ENCODE assay signal across 9 cellular contexts in the genomic region with DNA sequence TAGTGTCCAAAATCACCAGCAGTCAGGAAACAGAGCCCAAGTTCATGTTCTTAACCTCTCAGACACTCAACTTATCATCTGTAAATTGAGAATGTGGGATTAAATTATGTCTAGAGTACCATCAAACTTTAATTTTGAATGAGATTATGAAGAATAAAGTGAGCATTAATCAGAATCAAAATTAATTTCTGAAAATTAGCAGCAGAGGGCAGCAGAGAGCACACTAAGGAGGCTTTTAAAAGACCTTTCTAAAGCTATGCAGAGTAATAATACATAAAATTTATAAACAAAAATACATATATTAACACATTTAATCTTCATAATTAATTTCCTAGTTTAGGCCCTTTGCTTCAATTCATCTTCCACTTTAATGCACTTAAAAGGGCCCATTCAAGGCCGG. TPM values are rescaled to one million over a fixed set of nuclear protein-coding genes. Genes with fewer than 3 reads are reported as not detected.
A peak's percentile ranks its signal among the peaks of the same experiment; 100 is the strongest.
DNase-seq lines count a peak whose midpoint lies in the region; ATAC-seq and TF ChIP-seq lines count a peak whose summit lies in the region.
"Had no signal": no experiment of that assay in that cellular context is flagged by ENCODE, and none has a peak within 500 bp of the region (broad histone marks: within the 10 kb centered on the region; RNA-seq: fewer than 3 reads in every experiment).

No MANE protein-coding gene starts in this region.

- H3K4me1 ChIP-seq in DOHH2 (ENCODE audit: control insufficient read depth, low read length), result peaks cover 52% of the 10 kb centered on the region
- H3K4me1 ChIP-seq in MM.1S (ENCODE audit: low read length), result peaks cover 15% of the 10 kb centered on the region
- no peaks in the 10 kb centered on the region for H3K4me1 ChIP-seq in osteoblast (ENCODE audit: insufficient read depth, low read length)

- no peak overlapping the region for H3K4me3 Mint-ChIP-seq in activated T-cell treated with anti-CD3 and anti-CD28 coated beads, Interleukin-2, amount 50 U/mL, for 24 hours

- TF ChIP-seq CTCF in DOHH2 (IDR thresholded peaks at IDR 0.05; ENCODE audit: low read depth, low read length, poor library complexity, severe bottlenecking) (peak; percentile 45), MM.1S (IDR thresholded peaks at IDR 0.05; ENCODE audit: low read length) (peak; percentile 25; the same call in 1 of the 2 replicates), osteoblast (IDR thresholded peaks at IDR 0.05; ENCODE audit: extremely low read depth, low read depth, low read length) (peak; percentile 53)

- DNase-seq in MM.1S, result no peak
- peak; percentile 22 for DNase-seq in dedifferentiated amniotic fluid mesenchymal stem cell (ENCODE audit: extremely low spot score)
- no peak for DNase-seq in osteoblast (ENCODE audit: insufficient read length, low spot score, missing footprints)
- DNase-seq in activated effector memory CD4-positive, alpha-beta T cell treated with Interleukin-2 at 50 U/mL for 16 hours, result no peak
- no peak for DNase-seq in activated T-cell treated with anti-CD3 and anti-CD28 coated beads, Interleukin-2, amount 50 U/mL, for 24 hours
- no peak for DNase-seq in posterior vena cava (ENCODE audit: low spot score)
- DNase-seq: islet precursor cell had no signal

- H3F3A ChIP-seq in DOHH2 (ENCODE audit: control insufficient read depth, insufficient read depth) (no peaks in the 10 kb centered on the region), MM.1S (ENCODE audit: insufficient read depth, low read length) (no peaks in the 10 kb centered on the region)

- H3K4me2 ChIP-seq in DOHH2 (ENCODE audit: low read length) (peak overlapping the region; percentile 24), MM.1S (ENCODE audit: low read depth, low read length) (no peak overlapping the region), osteoblast (ENCODE audit: insufficient read depth, low read length) (no peak overlapping the region)

- H2AFZ ChIP-seq in MM.1S (ENCODE audit: low read length), result no peak overlapping the region
- H2AFZ ChIP-seq in osteoblast (ENCODE audit: low read length), result no peak overlapping the region

- H3K36me3 Mint-ChIP-seq in activated T-cell treated with anti-CD3 and anti-CD28 coated beads, Interleukin-2, amount 50 U/mL, for 24 hours (ENCODE audit: low read depth), result no peaks in the 10 kb centered on the region

- no peak overlapping the region for H3K27ac Mint-ChIP-seq in activated T-cell treated with anti-CD3 and anti-CD28 coated beads, Interleukin-2, amount 50 U/mL, for 24 hours

- H3K4me3 ChIP-seq in DOHH2 (ENCODE audit: low read length) (no peak overlapping the region), MM.1S (ENCODE audit: low read length) (no peak overlapping the region), osteoblast (ENCODE audit: insufficient read depth, low read length) (no peak overlapping the region)

- H3K9me3 Mint-ChIP-seq in activated T-cell treated with anti-CD3 and anti-CD28 coated beads, Interleukin-2, amount 50 U/mL, for 24 hours, result no peaks in the 10 kb centered on the region

- ATAC-seq in GM19467 (IDR thresholded peaks at IDR 0.05; ENCODE audit: unreplicated experiment), result no peak

- H3K9me2 ChIP-seq in DOHH2 (replicated peaks; ENCODE audit: control insufficient read depth, low read length) (no peaks in the 10 kb centered on the region), MM.1S (replicated peaks; ENCODE audit: insufficient read depth, low read length) (no peaks in the 10 kb centered on the region)

- no peak overlapping the region for H3K27ac ChIP-seq in DOHH2 (ENCODE audit: low read depth, low read length)
- no peak overlapping the region for H3K27ac ChIP-seq in MM.1S (ENCODE audit: low read length)
- no peak overlapping the region for H3K27ac ChIP-seq in osteoblast (ENCODE audit: low read depth, low read length)

- intact Hi-C loops in posterior vena cava (cut with DNase I), result loop anchor here in 1 of 2 donors (5.0 kb wide), 1 partner anchor 142 kb away; no protein-coding TSS in a partner anchor

- H3K79me2 ChIP-seq in DOHH2 (ENCODE audit: control insufficient read depth, low read length) (peaks cover 94% of the 10 kb centered on the region), MM.1S (ENCODE audit: low read length) (peaks cover 88% of the 10 kb centered on the region), osteoblast (ENCODE audit: insufficient read depth, low read length) (no peaks in the 10 kb centered on the region)

- H3K9ac ChIP-seq in MM.1S (ENCODE audit: low read length), result no peak overlapping the region

- H3K4me1 Mint-ChIP-seq in activated T-cell treated with anti-CD3 and anti-CD28 coated beads, Interleukin-2, amount 50 U/mL, for 24 hours (ENCODE audit: low read depth), result peaks cover 17% of the 10 kb centered on the region

- H3K36me3 ChIP-seq in DOHH2 (ENCODE audit: control insufficient read depth, low read length) (peaks cover 47% of the 10 kb centered on the region), MM.1S (replicated peaks; ENCODE audit: insufficient read depth, low read length) (no peaks in the 10 kb centered on the region), osteoblast (ENCODE audit: insufficient read depth, low read length) (no peaks in the 10 kb centered on the region)

- no peaks in the 10 kb centered on the region for H3K27me3 ChIP-seq in DOHH2 (ENCODE audit: control insufficient read depth, low read length)
- H3K27me3 ChIP-seq in MM.1S (replicated peaks; ENCODE audit: insufficient read depth, low read length), result no peaks in the 10 kb centered on the region
- no peaks in the 10 kb centered on the region for H3K27me3 ChIP-seq in osteoblast (ENCODE audit: insufficient read depth, low read length)

- no peaks in the 10 kb centered on the region for H4K20me1 ChIP-seq in DOHH2 (ENCODE audit: control insufficient read depth, insufficient read depth, low read depth, low read length)
- H4K20me1 ChIP-seq in MM.1S (ENCODE audit: insufficient read depth, low read length), result no peaks in the 10 kb centered on the region
- no peaks in the 10 kb centered on the region for H4K20me1 ChIP-seq in osteoblast (ENCODE audit: insufficient read depth, low read length)

- H3K9me3 ChIP-seq in DOHH2 (ENCODE audit: control insufficient read depth, insufficient read depth, low read length), result no peaks in the 10 kb centered on the region
- H3K9me3 ChIP-seq in MM.1S (replicated peaks; ENCODE audit: insufficient read depth, low read length), result no peaks in the 10 kb centered on the region
- no peaks in the 10 kb centered on the region for H3K9me3 ChIP-seq in osteoblast (ENCODE audit: low read depth, low read length)

- H3K27me3 Mint-ChIP-seq in activated T-cell treated with anti-CD3 and anti-CD28 coated beads, Interleukin-2, amount 50 U/mL, for 24 hours, result peaks cover 17% of the 10 kb centered on the region

RNA-seq across cellular contexts. Expression of gene TASL, which starts 7.1 kb away (rescaled TPM):
- total RNA-seq in osteoblast (not detected in 2 replicates), posterior vena cava (1 to 10 TPM in 1 of 2 donors, under 1 TPM in 1; 0.79 to 1.1 TPM)
